1 cellular context compared by ENCODE assay signal in the genomic region with DNA sequence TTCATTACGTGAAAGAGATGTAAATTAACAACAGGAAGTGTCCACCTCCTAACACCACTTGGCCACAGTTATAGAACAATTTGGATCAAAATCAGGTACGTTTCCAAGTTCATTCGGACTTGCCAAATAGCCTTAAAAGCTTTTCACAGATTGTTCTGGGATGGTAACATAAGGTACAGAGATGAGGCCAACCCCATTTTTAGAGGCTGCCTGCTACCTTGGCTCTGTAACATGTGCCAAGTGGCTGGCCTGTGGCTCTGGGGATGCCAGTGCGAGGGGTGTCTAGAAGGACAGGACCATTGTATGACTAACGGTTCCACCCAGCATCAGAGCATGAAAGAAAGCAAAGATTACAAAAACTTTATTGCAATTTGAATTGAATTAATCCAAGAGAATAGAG.
TF ChIP-seq lines count a peak whose summit lies in the region.

No MANE protein-coding gene starts in this region.

TF ChIP-seq in WTC11, 78 proteins besides CTCF, POLR2A, EP300 and RAD21 (continued from another document):
- TF ChIP-seq, protein P1, sequence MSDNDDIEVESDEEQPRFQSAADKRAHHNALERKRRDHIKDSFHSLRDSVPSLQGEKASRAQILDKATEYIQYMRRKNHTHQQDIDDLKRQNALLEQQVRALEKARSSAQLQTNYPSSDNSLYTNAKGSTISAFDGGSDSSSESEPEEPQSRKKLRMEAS (CRISPR knock-in tag; IDR thresholded peaks at IDR 0.05), result no peak
- TF ChIP-seq, protein P2, sequence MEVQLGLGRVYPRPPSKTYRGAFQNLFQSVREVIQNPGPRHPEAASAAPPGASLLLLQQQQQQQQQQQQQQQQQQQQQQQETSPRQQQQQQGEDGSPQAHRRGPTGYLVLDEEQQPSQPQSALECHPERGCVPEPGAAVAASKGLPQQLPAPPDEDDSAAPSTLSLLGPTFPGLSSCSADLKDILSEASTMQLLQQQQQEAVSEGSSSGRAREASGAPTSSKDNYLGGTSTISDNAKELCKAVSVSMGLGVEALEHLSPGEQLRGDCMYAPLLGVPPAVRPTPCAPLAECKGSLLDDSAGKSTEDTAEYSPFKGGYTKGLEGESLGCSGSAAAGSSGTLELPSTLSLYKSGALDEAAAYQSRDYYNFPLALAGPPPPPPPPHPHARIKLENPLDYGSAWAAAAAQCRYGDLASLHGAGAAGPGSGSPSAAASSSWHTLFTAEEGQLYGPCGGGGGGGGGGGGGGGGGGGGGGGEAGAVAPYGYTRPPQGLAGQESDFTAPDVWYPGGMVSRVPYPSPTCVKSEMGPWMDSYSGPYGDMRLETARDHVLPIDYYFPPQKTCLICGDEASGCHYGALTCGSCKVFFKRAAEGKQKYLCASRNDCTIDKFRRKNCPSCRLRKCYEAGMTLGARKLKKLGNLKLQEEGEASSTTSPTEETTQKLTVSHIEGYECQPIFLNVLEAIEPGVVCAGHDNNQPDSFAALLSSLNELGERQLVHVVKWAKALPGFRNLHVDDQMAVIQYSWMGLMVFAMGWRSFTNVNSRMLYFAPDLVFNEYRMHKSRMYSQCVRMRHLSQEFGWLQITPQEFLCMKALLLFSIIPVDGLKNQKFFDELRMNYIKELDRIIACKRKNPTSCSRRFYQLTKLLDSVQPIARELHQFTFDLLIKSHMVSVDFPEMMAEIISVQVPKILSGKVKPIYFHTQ (CRISPR knock-in tag; IDR thresholded peaks at IDR 0.05), result no peak
- TF ChIP-seq MXD4 (CRISPR knock-in tag; IDR thresholded peaks at IDR 0.05; ENCODE audit: borderline replicate concordance) (no peak), MYBL2 (CRISPR knock-in tag; IDR thresholded peaks at IDR 0.05) (no peak)
- TF ChIP-seq, protein P3, sequence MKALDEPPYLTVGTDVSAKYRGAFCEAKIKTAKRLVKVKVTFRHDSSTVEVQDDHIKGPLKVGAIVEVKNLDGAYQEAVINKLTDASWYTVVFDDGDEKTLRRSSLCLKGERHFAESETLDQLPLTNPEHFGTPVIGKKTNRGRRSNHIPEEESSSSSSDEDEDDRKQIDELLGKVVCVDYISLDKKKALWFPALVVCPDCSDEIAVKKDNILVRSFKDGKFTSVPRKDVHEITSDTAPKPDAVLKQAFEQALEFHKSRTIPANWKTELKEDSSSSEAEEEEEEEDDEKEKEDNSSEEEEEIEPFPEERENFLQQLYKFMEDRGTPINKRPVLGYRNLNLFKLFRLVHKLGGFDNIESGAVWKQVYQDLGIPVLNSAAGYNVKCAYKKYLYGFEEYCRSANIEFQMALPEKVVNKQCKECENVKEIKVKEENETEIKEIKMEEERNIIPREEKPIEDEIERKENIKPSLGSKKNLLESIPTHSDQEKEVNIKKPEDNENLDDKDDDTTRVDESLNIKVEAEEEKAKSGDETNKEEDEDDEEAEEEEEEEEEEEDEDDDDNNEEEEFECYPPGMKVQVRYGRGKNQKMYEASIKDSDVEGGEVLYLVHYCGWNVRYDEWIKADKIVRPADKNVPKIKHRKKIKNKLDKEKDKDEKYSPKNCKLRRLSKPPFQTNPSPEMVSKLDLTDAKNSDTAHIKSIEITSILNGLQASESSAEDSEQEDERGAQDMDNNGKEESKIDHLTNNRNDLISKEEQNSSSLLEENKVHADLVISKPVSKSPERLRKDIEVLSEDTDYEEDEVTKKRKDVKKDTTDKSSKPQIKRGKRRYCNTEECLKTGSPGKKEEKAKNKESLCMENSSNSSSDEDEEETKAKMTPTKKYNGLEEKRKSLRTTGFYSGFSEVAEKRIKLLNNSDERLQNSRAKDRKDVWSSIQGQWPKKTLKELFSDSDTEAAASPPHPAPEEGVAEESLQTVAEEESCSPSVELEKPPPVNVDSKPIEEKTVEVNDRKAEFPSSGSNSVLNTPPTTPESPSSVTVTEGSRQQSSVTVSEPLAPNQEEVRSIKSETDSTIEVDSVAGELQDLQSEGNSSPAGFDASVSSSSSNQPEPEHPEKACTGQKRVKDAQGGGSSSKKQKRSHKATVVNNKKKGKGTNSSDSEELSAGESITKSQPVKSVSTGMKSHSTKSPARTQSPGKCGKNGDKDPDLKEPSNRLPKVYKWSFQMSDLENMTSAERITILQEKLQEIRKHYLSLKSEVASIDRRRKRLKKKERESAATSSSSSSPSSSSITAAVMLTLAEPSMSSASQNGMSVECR (CRISPR knock-in tag; IDR thresholded peaks at IDR 0.05; ENCODE audit: borderline replicate concordance), result no peak
